Comparison of ENCODE assay signal across 16 cellular contexts in genomic region chr1:27481994-27482620, GRCh38. TPM values are rescaled to one million over a fixed set of nuclear protein-coding genes. Genes with fewer than 3 reads are reported as not detected.
DNase-seq lines count a peak whose midpoint lies in the region; ATAC-seq and TF ChIP-seq lines count a peak whose summit lies in the region.
"Had no signal": no experiment of that assay in that cellular context is flagged by ENCODE, and none has a peak within 500 bp of the region (broad histone marks: within the 10 kb centered on the region; RNA-seq: fewer than 3 reads in every experiment).

No MANE protein-coding gene starts in this region.

- H3K36me3 ChIP-seq in subcutaneous abdominal adipose tissue (ENCODE audit: control insufficient read depth in 5 of 5, insufficient read depth in 5 of 5, low read length in 5 of 5) = peaks cover 0 to 3% (median 0%) of the 10 kb centered on the region in 5 donors
- no peaks in the 10 kb centered on the region for H3K36me3 ChIP-seq in vagina
- H3K36me3 ChIP-seq: colonic mucosa, uterus had no signal

- H3K27me3 ChIP-seq in subcutaneous abdominal adipose tissue (ENCODE audit: control insufficient read depth in 5 of 5, insufficient read depth in 4 of 5, low read length in 5 of 5) (no peaks in the 10 kb centered on the region), vagina (no peaks in the 10 kb centered on the region)
- H3K27me3 ChIP-seq: colonic mucosa, uterus had no signal

- no peaks in the 10 kb centered on the region for H3K9me3 Mint-ChIP-seq in activated naive CD4-positive, alpha-beta T cell treated with anti-CD3 and anti-CD28 coated beads, Interleukin-2, amount 50 U/mL, for 72 hours
- H3K9me3 Mint-ChIP-seq in brain = no peaks in the 10 kb centered on the region
- H3K9me3 Mint-ChIP-seq: activated naive CD8-positive, alpha-beta T cell treated with anti-CD3 and anti-CD28 coated beads, Interleukin-2, amount 10 ng/mL, durations not matched to agents 7 days and 5 days; neural crest cell had no signal

- intact Hi-C loops in vagina (cut with DNase I) = no loop called here

- peak overlapping the region; percentile 39 to 98 for H3K27ac Mint-ChIP-seq in activated naive CD4-positive, alpha-beta T cell treated with anti-CD3 and anti-CD28 coated beads, Interleukin-2, amount 50 U/mL, for 72 hours
- H3K27ac Mint-ChIP-seq in brain = peak overlapping the region in 3 of 5 experiments; percentile 25 to 78 (median 53)
- H3K27ac Mint-ChIP-seq: activated naive CD8-positive, alpha-beta T cell treated with anti-CD3 and anti-CD28 coated beads, Interleukin-2, amount 10 ng/mL, durations not matched to agents 7 days and 5 days had no signal

- DNase-seq in activated naive CD4-positive, alpha-beta T cell treated with anti-CD3 and anti-CD28 coated beads, Interleukin-2, amount 50 U/mL, for 72 hours (ENCODE audit: low spot score in 2 of 2) = no peak
- no peak for DNase-seq in activated naive CD4-positive, alpha-beta T cell (lab: John Stamatoyannopoulos, UW)
- no peak for DNase-seq in vagina (ENCODE audit: extremely low spot score in 2 of 2)
- no peak for DNase-seq in NCI-H524 (lab: John Stamatoyannopoulos, UW)
- DNase-seq in HCEC 1CT = no peak
- DNase-seq: activated naive CD8-positive, alpha-beta T cell treated with anti-CD3 and anti-CD28 coated beads, Interleukin-2, amount 10 ng/mL, durations not matched to agents 7 days and 5 days; AML-193; colonic mucosa; foreskin fibroblast; NCI-H2227 treated with DMSO at 0.1 percent for 48 hours; small intestine; uterus had no signal

- H3K9me3 ChIP-seq in subcutaneous abdominal adipose tissue (ENCODE audit: control insufficient read depth in 5 of 5, low read length in 5 of 5) (no peaks in the 10 kb centered on the region), vagina (no peaks in the 10 kb centered on the region)
- H3K9me3 ChIP-seq: colonic mucosa, uterus had no signal

- peak; percentile 94 to 97 for ATAC-seq in activated naive CD4-positive, alpha-beta T cell treated with anti-CD3 and anti-CD28 coated beads, Interleukin-2, amount 50 U/mL, for 72 hours
- peak; percentile 33 for ATAC-seq in HG03060 (IDR thresholded peaks at IDR 0.05; ENCODE audit: low read depth, unreplicated experiment)

- no peaks in the 10 kb centered on the region for H3K27me3 Mint-ChIP-seq in brain
- H3K27me3 Mint-ChIP-seq: activated naive CD8-positive, alpha-beta T cell treated with anti-CD3 and anti-CD28 coated beads, Interleukin-2, amount 10 ng/mL, durations not matched to agents 7 days and 5 days had no signal

- no peak for TF ChIP-seq POLR2A in vagina (IDR thresholded peaks at IDR 0.05)

- TF ChIP-seq CTCF in brain (conservative IDR thresholded peaks at IDR 0.05) (no peak), vagina (IDR thresholded peaks at IDR 0.05) (no peak)

- no peak overlapping the region for H3K9ac ChIP-seq in subcutaneous abdominal adipose tissue (ENCODE audit: low read length in 5 of 5)

- peaks cover 0 to 9% of the 10 kb centered on the region in 2 donors for H3K36me3 Mint-ChIP-seq in activated naive CD4-positive, alpha-beta T cell treated with anti-CD3 and anti-CD28 coated beads, Interleukin-2, amount 50 U/mL, for 72 hours
- peaks cover 49% of the 10 kb centered on the region for H3K36me3 Mint-ChIP-seq in brain

- H3K4me3 ChIP-seq in subcutaneous abdominal adipose tissue (ENCODE audit: low read depth in 1 of 5, low read length in 5 of 5) (no peak overlapping the region), vagina (no peak overlapping the region)
- H3K4me3 ChIP-seq: colonic mucosa, uterus had no signal

- H3K27ac ChIP-seq in subcutaneous abdominal adipose tissue (ENCODE audit: low read depth, low read length) (peak overlapping the region; percentile 65), vagina (no peak overlapping the region)
- H3K27ac ChIP-seq: colonic mucosa had no signal

- H3K4me1 Mint-ChIP-seq in brain = peaks cover 40% of the 10 kb centered on the region

- H3K4me1 ChIP-seq in subcutaneous abdominal adipose tissue (ENCODE audit: control insufficient read depth in 5 of 5, insufficient read depth in 5 of 5, low read length in 5 of 5) (peaks cover 0 to 30% (median 28%) of the 10 kb centered on the region in 5 donors), vagina (peaks cover 84% of the 10 kb centered on the region)

- peak overlapping the region in 1 of 5 experiments; percentile 32 for H3K4me3 Mint-ChIP-seq in brain
- H3K4me3 Mint-ChIP-seq: activated naive CD8-positive, alpha-beta T cell treated with anti-CD3 and anti-CD28 coated beads, Interleukin-2, amount 10 ng/mL, durations not matched to agents 7 days and 5 days; neural crest cell had no signal

RNA-seq across cellular contexts. Expression of gene WASF2, which starts 7.9 kb away (rescaled TPM):
- 100 to 1,000 TPM in 1 of 2 donors, 10 to 100 TPM in 1; 97.8 to 116 TPM for total RNA-seq in activated naive CD4-positive, alpha-beta T cell treated with anti-CD3 and anti-CD28 coated beads, Interleukin-2, amount 50 U/mL, for 72 hours
- 98.5 TPM for polyA plus RNA-seq in brain (ENCODE audit: insufficient read depth, low read depth, low replicate concordance)
- 58.9 TPM for total RNA-seq in vagina
